ENCODE assay signal across 19 cellular contexts in the genomic region with DNA sequence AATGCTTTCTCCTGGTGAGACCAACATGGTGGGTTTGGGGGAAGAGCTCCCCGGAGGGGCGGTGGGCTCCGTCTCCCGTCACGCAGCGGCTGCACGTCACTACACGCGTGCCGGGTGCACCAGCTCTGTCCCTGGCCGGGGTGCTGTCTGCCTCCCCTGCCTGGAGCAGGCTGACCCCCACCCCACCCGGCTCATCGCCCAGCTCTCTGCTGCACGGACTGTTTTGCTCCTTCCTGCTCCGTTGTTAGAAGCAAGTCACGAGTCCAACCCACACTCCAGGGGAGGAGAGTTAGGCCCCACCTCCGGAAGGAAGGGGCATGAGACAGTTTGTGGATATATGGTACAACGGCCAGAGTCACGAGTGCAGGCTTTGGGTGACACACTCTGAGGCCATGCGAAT.
A peak's percentile ranks its signal among the peaks of the same experiment; 100 is the strongest.
DNase-seq lines count a peak whose midpoint lies in the region; ATAC-seq, FAIRE-seq and TF ChIP-seq lines count a peak whose summit lies in the region.
"Had no signal": no experiment of that assay in that cellular context is flagged by ENCODE, and none has a peak within 500 bp of the region (broad histone marks: within the 10 kb centered on the region; RNA-seq: fewer than 3 reads in every experiment).

No MANE protein-coding gene starts in this region.

- TF ChIP-seq POLR2A in NB4 (IDR thresholded peaks at IDR 0.05; ENCODE audit: extremely low read depth, insufficient read length): peak; percentile 55

- peaks cover 13% of the 10 kb centered on the region for H3K4me1 Mint-ChIP-seq in endodermal cell
- H3K4me1 Mint-ChIP-seq in progenitor cell of endocrine pancreas (ENCODE audit: low read depth): peaks cover 9% of the 10 kb centered on the region

- H3K4me3 Mint-ChIP-seq in endodermal cell: no peak overlapping the region
- no peak overlapping the region for H3K4me3 Mint-ChIP-seq in progenitor cell of endocrine pancreas (ENCODE audit: low read depth)

- no peak for ATAC-seq in right cardiac atrium
- no peak for ATAC-seq in HG03457 (IDR thresholded peaks at IDR 0.05; ENCODE audit: unreplicated experiment)
- no peak for ATAC-seq in GM18519 (IDR thresholded peaks at IDR 0.05; ENCODE audit: low FRiP score, unreplicated experiment)
- ATAC-seq: sciatic nerve had no signal

- H3K27me3 Mint-ChIP-seq in endodermal cell (ENCODE audit: insufficient read depth) (no peaks in the 10 kb centered on the region), progenitor cell of endocrine pancreas (peaks cover 29% of the 10 kb centered on the region)

- H3K4me3 ChIP-seq in right cardiac atrium (ENCODE audit: low read length) (no peak overlapping the region), NB4 (ENCODE audit: low read depth, low read length) (no peak overlapping the region), endodermal cell (ENCODE audit: low read length) (no peak overlapping the region)
- H3K4me3 ChIP-seq: GM23248, stomach, vagina had no signal

- no peak for FAIRE-seq in urothelium cell line (lab: Jason Lieb, UNC)
- FAIRE-seq: astrocyte, endometrium had no signal

- no peak overlapping the region for H3K9ac ChIP-seq in endodermal cell (ENCODE audit: extremely low read depth, low read length, poor library complexity, severe bottlenecking)
- H3K9ac ChIP-seq: GM23248 had no signal

- WGBS in right cardiac atrium: 75% methylated on average over 20 of the region's 20 CpGs
- WGBS in endodermal cell (ENCODE audit: insufficient coverage in 1 of 2, insufficient read length in 1 of 2), 2 experiments: 85 to 93% methylated on average over 6 to 20 of the region's 20 CpGs

- intact Hi-C loops in cardiac septum (cut with DNase I) (no loop called here), right cardiac atrium (cut with DNase I) (loop anchor here in 1 of 4 donors (10.0 kb wide), 1 partner anchor 68 kb away; no protein-coding TSS in a partner anchor)

- H3K36me3 Mint-ChIP-seq in endodermal cell (ENCODE audit: low read depth) (no peaks in the 10 kb centered on the region), progenitor cell of endocrine pancreas (ENCODE audit: insufficient read depth) (no peaks in the 10 kb centered on the region)

- DNase-seq in cardiac septum (ENCODE audit: low spot score) (peak; percentile 66), right cardiac atrium (no peak), NB4 (ENCODE audit: low read depth) (peak; percentile 91), endodermal cell (peak; percentile 44), urothelium cell line (ENCODE audit: low spot score) (peak; percentile 40), progenitor cell of endocrine pancreas (ENCODE audit: low spot score, unreplicated experiment) (no peak)
- DNase-seq: GM23248, kidney glomerular epithelial cell, NCI-H1436, NCI-H2171 treated with DMSO at 0.1 percent for 48 hours, NCI-H774, stomach, WERI-Rb-1 had no signal

- no peak overlapping the region for H3K27ac Mint-ChIP-seq in endodermal cell
- no peak overlapping the region for H3K27ac Mint-ChIP-seq in progenitor cell of endocrine pancreas

- no peaks in the 10 kb centered on the region for H3K27me3 ChIP-seq in right cardiac atrium (ENCODE audit: control insufficient read depth, insufficient read depth)
- H3K27me3 ChIP-seq in endodermal cell (ENCODE audit: control insufficient read depth, insufficient read depth, low read length, poor library complexity, severe bottlenecking): peaks cover 5% of the 10 kb centered on the region
- H3K27me3 ChIP-seq: vagina had no signal

- H3K9me3 ChIP-seq in right cardiac atrium (ENCODE audit: control insufficient read depth, low read length): no peaks in the 10 kb centered on the region
- H3K9me3 ChIP-seq in endodermal cell (ENCODE audit: control insufficient read depth, low read length): no peaks in the 10 kb centered on the region
- H3K9me3 ChIP-seq: stomach, vagina had no signal

- H3K4me1 ChIP-seq in right cardiac atrium (ENCODE audit: control insufficient read depth, insufficient read depth, low read length) (no peaks in the 10 kb centered on the region), endodermal cell (ENCODE audit: control insufficient read depth, insufficient read depth, low read length) (no peaks in the 10 kb centered on the region)
- H3K4me1 ChIP-seq: stomach, vagina had no signal

- H3K27ac ChIP-seq in right cardiac atrium (ENCODE audit: low read length) (no peak overlapping the region), endodermal cell (ENCODE audit: low read depth, low read length) (no peak overlapping the region)
- H3K27ac ChIP-seq: GM23248, stomach, vagina, WERI-Rb-1 had no signal

- TF ChIP-seq CTCF in NB4 (IDR thresholded peaks at IDR 0.05; ENCODE audit: low read depth, low read length) (no peak), endodermal cell (conservative IDR thresholded peaks at IDR 0.05) (no peak), progenitor cell of endocrine pancreas (IDR thresholded peaks at IDR 0.05; ENCODE audit: unreplicated experiment) (no peak)

- H3K36me3 ChIP-seq in endodermal cell (ENCODE audit: control insufficient read depth, insufficient read depth, low read length): no peaks in the 10 kb centered on the region
- H3K36me3 ChIP-seq: stomach, vagina, WERI-Rb-1 had no signal

- H3K9me3 Mint-ChIP-seq in endodermal cell (no peaks in the 10 kb centered on the region), progenitor cell of endocrine pancreas (ENCODE audit: low read depth) (no peaks in the 10 kb centered on the region)

Comparison
In these comparisons a context has a peak if more than half of its experiments do, and no peak if none do; other contexts are left out.
1. DNase-seq: peak in cardiac septum (single experiment), NB4 (single experiment), endodermal cell (single experiment) and urothelium cell line (single experiment); none in right cardiac atrium (0 of 3) and progenitor cell of endocrine pancreas (single experiment).